9 cellular contexts compared by ENCODE assay signal in the genomic region with DNA sequence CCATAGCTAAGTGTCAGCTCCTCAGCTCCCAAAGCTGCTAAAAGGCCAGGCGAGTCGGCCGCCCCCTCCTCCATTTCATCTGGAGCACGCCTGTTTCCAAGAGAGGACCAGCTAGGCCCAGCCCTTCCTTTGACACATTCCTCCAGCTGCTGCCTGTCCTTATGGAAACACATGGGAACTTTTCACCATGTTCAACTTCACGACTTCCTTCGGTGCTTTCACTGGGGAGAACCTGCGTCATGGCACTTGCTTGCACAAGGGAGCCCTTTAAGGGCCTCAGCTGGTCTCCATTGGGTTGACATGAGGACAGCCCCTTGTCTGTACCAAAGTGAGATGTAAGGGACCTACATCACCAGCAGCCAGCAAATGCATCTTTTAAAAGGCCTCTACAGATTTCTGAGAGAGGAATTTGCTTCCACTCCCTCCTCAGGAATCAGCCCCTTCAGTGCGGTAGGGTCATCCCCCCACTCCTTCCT. TPM values are rescaled to one million over a fixed set of nuclear protein-coding genes. Genes with fewer than 3 reads are reported as not detected.
DNase-seq lines count a peak whose midpoint lies in the region; ATAC-seq, FAIRE-seq and TF ChIP-seq lines count a peak whose summit lies in the region.
"Had no signal": no experiment of that assay in that cellular context is flagged by ENCODE, and none has a peak within 500 bp of the region (broad histone marks: within the 10 kb centered on the region; RNA-seq: fewer than 3 reads in every experiment).

No MANE protein-coding gene starts in this region.

- peak overlapping the region; percentile 19 to 99 (median 97); a peak in 20 of 22 replicates for H3K4me2 ChIP-seq in BLaER1 treated with 17β-estradiol and CSF1 and Interleukin-3, amounts not matched to agents 10 nM and 100 nM

- FAIRE-seq in pancreas (lab: Jason Lieb, UNC) = no peak

- peak overlapping the region in 7 of 10 experiments; percentile 72 to 90 (median 81); a peak in 10 of 20 replicates for H3K4me3 ChIP-seq in BLaER1 treated with 17β-estradiol and CSF1 and Interleukin-3, amounts not matched to agents 10 nM and 100 nM
- H3K4me3 ChIP-seq in SJSA1 (peak overlapping the region; percentile 59), fibroblast of villous mesenchyme (ENCODE audit: low read depth, low read length) (peak overlapping the region; percentile 89), pancreas (peak overlapping the region; percentile 32 to 85 (median 76))

- peak overlapping the region in 3 of 11 experiments; percentile 85 to 87 (median 86); a peak in 3 of 22 replicates for H3K9ac ChIP-seq in BLaER1 treated with 17β-estradiol and CSF1 and Interleukin-3, amounts not matched to agents 10 nM and 100 nM

- no peaks in the 10 kb centered on the region; a peak in 1 of 22 replicates for H4K20me1 ChIP-seq in BLaER1 treated with 17β-estradiol and CSF1 and Interleukin-3, amounts not matched to agents 10 nM and 100 nM

- TF ChIP-seq CTCF in fibroblast of villous mesenchyme (IDR thresholded peaks at IDR 0.05; ENCODE audit: insufficient read depth, low read depth, low read length) (no peak), pancreas (IDR thresholded peaks at IDR 0.05) (no peak)

- H3K27ac ChIP-seq in BLaER1 treated with 17β-estradiol and CSF1 and Interleukin-3, amounts not matched to agents 10 nM and 100 nM = no peak overlapping the region
- no peak overlapping the region for H3K27ac ChIP-seq in SJSA1
- peak overlapping the region; percentile 77 to 96 (median 92) for H3K27ac ChIP-seq in pancreas

- H3K27me3 ChIP-seq in BLaER1 treated with 17β-estradiol and CSF1 and Interleukin-3, amounts not matched to agents 10 nM and 100 nM = peaks cover 7 to 18% (median 10%) of the 10 kb centered on the region in 11 experiments; a peak in 19 of 22 replicates
- no peaks in the 10 kb centered on the region for H3K27me3 ChIP-seq in SJSA1 (replicated peaks)
- H3K27me3 ChIP-seq in pancreas = no peaks in the 10 kb centered on the region

- H3K36me3 ChIP-seq in BLaER1 treated with 17β-estradiol and CSF1 and Interleukin-3, amounts not matched to agents 10 nM and 100 nM = no peaks in the 10 kb centered on the region
- H3K36me3 ChIP-seq in SJSA1 (no peaks in the 10 kb centered on the region), pancreas (no peaks in the 10 kb centered on the region)

- 39 to 43% methylated on average over 8 of the region's 8 CpGs for WGBS in pancreas, 2 donors

- DNase-seq in SJSA1 (ENCODE audit: low read depth in 1 of 2, low spot score in 2 of 2) (no peak), fibroblast of villous mesenchyme (ENCODE audit: low read depth) (peak; percentile 63), pancreas (peak in 2 of 6 donors; percentile 26 to 30), HEK293T (ENCODE audit: extremely low spot score) (no peak)
- no peak for DNase-seq in stimulated activated CD4-positive, alpha-beta T cell treated with anti-CD3 and anti-CD28 coated beads, Interleukin-4, amount 100 ng/mL, for 24 hours
- DNase-seq: DND-41 had no signal

- intact Hi-C loops in pancreas (cut with DNase I) = loop anchor here in 1 of 3 donors (5.0 kb wide), 1 partner anchor 74 kb away; no protein-coding TSS in a partner anchor

- ATAC-seq in pancreas (peak in 1 of 4 donors; percentile 2), GM18867 (IDR thresholded peaks at IDR 0.05; ENCODE audit: unreplicated experiment) (no peak), GM19455 (IDR thresholded peaks at IDR 0.05; ENCODE audit: unreplicated experiment) (no peak)

- H3K4me1 ChIP-seq in BLaER1 treated with 17β-estradiol and CSF1 and Interleukin-3, amounts not matched to agents 10 nM and 100 nM = peaks cover 7 to 34% (median 27%) of the 10 kb centered on the region in 10 experiments; a peak in 18 of 20 replicates
- peaks cover 46% of the 10 kb centered on the region for H3K4me1 ChIP-seq in SJSA1 (replicated peaks)
- peaks cover 0 to 11% (median 0%) of the 10 kb centered on the region in 3 donors for H3K4me1 ChIP-seq in pancreas

- POLR2A ChIA-PET in HEK293T (lab: Yijun Ruan, JAX) = interaction anchor here (0.8 kb wide), 1 partner anchor 17 kb away, joined by 3 read pairs; no protein-coding TSS in a partner anchor

- no peaks in the 10 kb centered on the region for H3K9me3 ChIP-seq in BLaER1 treated with 17β-estradiol and CSF1 and Interleukin-3, amounts not matched to agents 10 nM and 100 nM (replicated peaks in 1 of 11)
- H3K9me3 ChIP-seq in SJSA1 (replicated peaks) = no peaks in the 10 kb centered on the region
- no peaks in the 10 kb centered on the region for H3K9me3 ChIP-seq in pancreas

- CTCF ChIA-PET in HEK293T (lab: Yijun Ruan, JAX) = interaction anchor here (1.4 kb wide), 1 partner anchor 21 kb away, joined by 3 read pairs; no protein-coding TSS in a partner anchor

TF ChIP-seq in HEK293T, 16 proteins besides CTCF, POLR2A, EP300 and RAD21:
- TF ChIP-seq CTBP1 (IDR thresholded peaks at IDR 0.05; ENCODE audit: borderline replicate concordance) = no peak
- no peak for TF ChIP-seq HDGF (IDR thresholded peaks at IDR 0.05; ENCODE audit: borderline replicate concordance)
- no peak for TF ChIP-seq ARNT (IDR thresholded peaks at IDR 0.05)
- TF ChIP-seq ZNF384 (IDR thresholded peaks at IDR 0.05) = no peak
- no peak for TF ChIP-seq SUZ12 (IDR thresholded peaks at IDR 0.05)
- TF ChIP-seq FOXA1 (IDR thresholded peaks at IDR 0.05) = no peak
TF ChIP-seq in HEK293T: peak in this region for 0.

RNA-seq across cellular contexts. Expression of a gene that starts 2.1 kb away (rescaled TPM):
- total RNA-seq in SJSA1 (2014; rRNA removed; shearing (Covaris generic)) = 4.6 and 4.9 TPM in 2 replicates
- 20.7 and 29.0 TPM in 2 replicates for total RNA-seq in fibroblast of villous mesenchyme
- 10 to 100 TPM; 22.1 to 45.1 (median 28.1) TPM for total RNA-seq in pancreas
- 10 to 100 TPM; 19.7 to 27.9 TPM for polyA plus RNA-seq in pancreas

Comparison
In these comparisons a context has a peak if more than half of its experiments do, and no peak if none do; other contexts are left out.
1. H3K27ac ChIP-seq: peak in pancreas (4 of 4); none in BLaER1 treated with 17β-estradiol and CSF1 and Interleukin-3, amounts not matched to agents 10 nM and 100 nM (0 of 11) and SJSA1 (single experiment).
2. Peak in every context shown above with its lines, with median percentiles within 50 percentile points of each other: H3K4me3 ChIP-seq.